ENCODE assay signal across 22 cellular contexts in the genomic region with DNA sequence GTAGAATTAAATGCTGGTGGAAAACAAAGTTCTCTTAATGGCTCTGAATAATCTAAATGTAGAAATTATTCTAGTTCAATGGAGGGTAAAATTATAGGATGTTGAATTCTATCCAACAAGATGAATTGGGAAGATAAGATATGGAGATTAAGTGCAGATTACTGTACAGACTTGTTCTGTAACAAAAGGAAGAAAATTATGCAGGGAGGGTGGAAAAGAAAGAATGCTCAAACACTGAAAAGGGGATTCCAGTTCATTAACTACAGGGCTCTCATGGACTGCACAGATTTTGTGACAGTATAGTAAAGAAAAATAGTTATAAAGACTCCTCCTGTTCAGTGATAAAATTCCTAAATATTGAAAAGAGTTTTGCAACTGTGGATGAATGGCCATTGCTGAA.
DNase-seq lines count a peak whose midpoint lies in the region; FAIRE-seq and TF ChIP-seq lines count a peak whose summit lies in the region.
"Had no signal": no experiment of that assay in that cellular context is flagged by ENCODE, and none has a peak within 500 bp of the region (broad histone marks: within the 10 kb centered on the region; RNA-seq: fewer than 3 reads in every experiment).

No MANE protein-coding gene starts in this region.

- TF ChIP-seq CTCF in astrocyte (IDR thresholded peaks at IDR 0.05; ENCODE audit: insufficient read depth, low read depth, low read length) (no peak), neural cell (IDR thresholded peaks at IDR 0.05; ENCODE audit: poor library complexity, severe bottlenecking) (no peak)

- H3K36me3 Mint-ChIP-seq in astrocyte (ENCODE audit: low read depth, unreplicated experiment): no peaks in the 10 kb centered on the region
- H3K36me3 Mint-ChIP-seq: CD4-positive, alpha-beta memory T cell had no signal

- H3K79me2 ChIP-seq in astrocyte (ENCODE audit: insufficient read depth, low read length): no peaks in the 10 kb centered on the region
- no peaks in the 10 kb centered on the region for H3K79me2 ChIP-seq in neural cell (replicated peaks; ENCODE audit: insufficient read depth, low read length)

- no peak overlapping the region for H3K27ac Mint-ChIP-seq in astrocyte (ENCODE audit: unreplicated experiment)
- H3K27ac Mint-ChIP-seq: CD4-positive, alpha-beta memory T cell; H9; HFFc6 had no signal

- H3K9me3 Mint-ChIP-seq in astrocyte (ENCODE audit: unreplicated experiment): no peaks in the 10 kb centered on the region
- H3K9me3 Mint-ChIP-seq: H9, HFFc6 had no signal

- no peak for FAIRE-seq in astrocyte (lab: Jason Lieb, UNC)
- FAIRE-seq: A549, G401.6, GM12892, H1 had no signal

- no peak overlapping the region for H3K23ac ChIP-seq in mesenchymal stem cell (ENCODE audit: low read length in 2 of 2)

- no peak overlapping the region for H3K4me3 Mint-ChIP-seq in astrocyte (ENCODE audit: unreplicated experiment)
- H3K4me3 Mint-ChIP-seq: CD4-positive, alpha-beta memory T cell; H9; HFFc6 had no signal

- no peak overlapping the region for H2AK5ac ChIP-seq in mesenchymal stem cell (ENCODE audit: low read length, severe bottlenecking)

- H3K27me3 Mint-ChIP-seq in astrocyte (ENCODE audit: low read depth, unreplicated experiment): no peaks in the 10 kb centered on the region
- H3K27me3 Mint-ChIP-seq: CD4-positive, alpha-beta memory T cell had no signal

- H4K20me1 ChIP-seq in astrocyte (ENCODE audit: insufficient read depth, low read length): no peaks in the 10 kb centered on the region
- no peaks in the 10 kb centered on the region for H4K20me1 ChIP-seq in neural cell (ENCODE audit: insufficient read depth)

- TF ChIP-seq EP300 in neural cell (conservative IDR thresholded peaks at IDR 0.05; ENCODE audit: poor library complexity, severe bottlenecking): no peak

- H3K9ac ChIP-seq in astrocyte (ENCODE audit: low read length) (no peak overlapping the region), neural cell (ENCODE audit: low read length) (no peak overlapping the region), mesenchymal stem cell (ENCODE audit: low read length) (no peak overlapping the region)
- H3K9ac ChIP-seq: GM23248 had no signal

- DNase-seq in NCI-H1105 treated with DMSO at 0.1 percent for 48 hours (lab: John Stamatoyannopoulos, UW) (peak; percentile 3), NCI-H1105 (lab: John Stamatoyannopoulos, UW) (no peak), astrocyte (ENCODE audit: low read depth) (peak; percentile 4), NCI-H146 treated with DMSO at 0.1 percent for 48 hours (lab: John Stamatoyannopoulos, UW; ENCODE audit: unreplicated experiment) (no peak), mesenchymal stem cell (no peak), H7 (no peak), NCI-H2107 (lab: John Stamatoyannopoulos, UW) (no peak)
- DNase-seq: 8988T; C1 segment of cervical spinal cord; Calu3; CD4-positive, alpha-beta memory T cell; COR-L47; DMS153; DND-41; GM23248; H9; HFFc6 had no signal

- H3K79me1 ChIP-seq in mesenchymal stem cell (replicated peaks; ENCODE audit: low read length, poor library complexity, severe bottlenecking): no peaks in the 10 kb centered on the region

- no peak overlapping the region for H2BK5ac ChIP-seq in mesenchymal stem cell (ENCODE audit: low read depth, low read length, poor library complexity, severe bottlenecking)

- H3K27ac ChIP-seq in astrocyte (ENCODE audit: low read depth, low read length) (no peak overlapping the region), neural cell (ENCODE audit: low read length) (no peak overlapping the region), mesenchymal stem cell (ENCODE audit: low read length, poor library complexity, severe bottlenecking) (no peak overlapping the region)
- H3K27ac ChIP-seq: A549, GM23248 had no signal

- H2BK120ac ChIP-seq in mesenchymal stem cell (ENCODE audit: low read depth, low read length): no peak overlapping the region

- peaks cover 8% of the 10 kb centered on the region for H3K4me1 Mint-ChIP-seq in astrocyte (ENCODE audit: low read depth, unreplicated experiment)
- H3K4me1 Mint-ChIP-seq: CD4-positive, alpha-beta memory T cell had no signal

- no peak overlapping the region for H4K91ac ChIP-seq in mesenchymal stem cell (ENCODE audit: low read length)

- H3K18ac ChIP-seq in mesenchymal stem cell (ENCODE audit: low read depth in 1 of 2, low read length in 2 of 2): no peak overlapping the region

- no peaks in the 10 kb centered on the region for H3F3A ChIP-seq in neural cell (ENCODE audit: insufficient read depth, low read length, poor library complexity, severe bottlenecking)

- H3K4me3 ChIP-seq in astrocyte (ENCODE audit: insufficient read depth, low read depth, low read length) (no peak overlapping the region), neural cell (ENCODE audit: low read length) (no peak overlapping the region), mesenchymal stem cell (ENCODE audit: insufficient read depth in 1 of 2, low read depth in 1 of 2, low read length in 2 of 2) (no peak overlapping the region), H7 (ENCODE audit: insufficient read depth, low read depth, low read length) (no peak overlapping the region)
- H3K4me3 ChIP-seq: A549, GM23248 had no signal

- no peak overlapping the region for H4K8ac ChIP-seq in mesenchymal stem cell (ENCODE audit: low read length)

- no peak overlapping the region for H3K14ac ChIP-seq in mesenchymal stem cell (ENCODE audit: low read length in 2 of 2)

- H2BK15ac ChIP-seq in mesenchymal stem cell (ENCODE audit: low read depth, poor library complexity, severe bottlenecking): no peak overlapping the region

- H3K4ac ChIP-seq in mesenchymal stem cell (ENCODE audit: low read depth in 1 of 2, low read length in 2 of 2): no peak overlapping the region

- no peak overlapping the region for H2BK12ac ChIP-seq in mesenchymal stem cell (ENCODE audit: low read length in 2 of 2)

- peaks cover 7% of the 10 kb centered on the region for H3K4me1 ChIP-seq in astrocyte (ENCODE audit: insufficient read depth, low read length)
- H3K4me1 ChIP-seq in mesenchymal stem cell (ENCODE audit: control insufficient read depth, insufficient read depth, low read depth, low read length): no peaks in the 10 kb centered on the region
- H3K4me1 ChIP-seq: A549 had no signal

- H3K9me3 ChIP-seq in astrocyte (ENCODE audit: insufficient read depth, low read depth, low read length): no peaks in the 10 kb centered on the region
- H3K9me3 ChIP-seq in neural cell (ENCODE audit: low read length): no peaks in the 10 kb centered on the region
- no peaks in the 10 kb centered on the region for H3K9me3 ChIP-seq in mesenchymal stem cell (ENCODE audit: control insufficient read depth, low read length)
- H3K9me3 ChIP-seq: A549 had no signal

- TF ChIP-seq RAD21 in neural cell (conservative IDR thresholded peaks at IDR 0.05): no peak

- H2AFZ ChIP-seq in astrocyte (ENCODE audit: low read depth, low read length): no peak overlapping the region
- H2AFZ ChIP-seq in neural cell (ENCODE audit: low read depth, low read length): no peak overlapping the region
- H2AFZ ChIP-seq in mesenchymal stem cell (ENCODE audit: low read depth, low read length): no peak overlapping the region
- H2AFZ ChIP-seq: GM23248 had no signal

- H3K9me2 ChIP-seq in neural cell (ENCODE audit: insufficient read depth, low read length): no peaks in the 10 kb centered on the region

- H3K36me3 ChIP-seq in astrocyte (ENCODE audit: insufficient read depth, low read length) (no peaks in the 10 kb centered on the region), neural cell (ENCODE audit: insufficient read depth, low read length) (no peaks in the 10 kb centered on the region), mesenchymal stem cell (ENCODE audit: control insufficient read depth in 1 of 2, insufficient read depth in 2 of 2, low read depth in 1 of 2, low read length in 2 of 2) (no peaks in the 10 kb centered on the region), H7 (replicated peaks; ENCODE audit: control insufficient read depth, insufficient read depth, low read length) (no peaks in the 10 kb centered on the region)

- no peaks in the 10 kb centered on the region for H3K27me3 ChIP-seq in astrocyte (ENCODE audit: insufficient read depth, low read length)
- H3K27me3 ChIP-seq in neural cell (ENCODE audit: insufficient read depth, low read depth, low read length): no peaks in the 10 kb centered on the region
- no peaks in the 10 kb centered on the region for H3K27me3 ChIP-seq in mesenchymal stem cell (ENCODE audit: control insufficient read depth in 1 of 2, insufficient read depth in 1 of 2, low read length in 2 of 2)
- H3K27me3 ChIP-seq in H7 (ENCODE audit: control insufficient read depth, insufficient read depth, low read length): no peaks in the 10 kb centered on the region

- H3K4me2 ChIP-seq in astrocyte (ENCODE audit: low read length) (no peak overlapping the region), neural cell (ENCODE audit: low read length) (no peak overlapping the region), mesenchymal stem cell (ENCODE audit: low read length, poor library complexity, severe bottlenecking) (no peak overlapping the region)
- H3K4me2 ChIP-seq: A549 had no signal

TF ChIP-seq in neural cell, 6 proteins besides CTCF, POLR2A, EP300 and RAD21 (continues in another document):
- no peak for TF ChIP-seq MXI1 (conservative IDR thresholded peaks at IDR 0.05; ENCODE audit: poor library complexity, severe bottlenecking)
- no peak for TF ChIP-seq REST (IDR thresholded peaks at IDR 0.05; ENCODE audit: borderline replicate concordance)
- peak; percentile 33 for TF ChIP-seq POLR2AphosphoS5 (IDR thresholded peaks at IDR 0.05)
- no peak for TF ChIP-seq TAF1 (IDR thresholded peaks at IDR 0.05; ENCODE audit: low read depth)

Comparison
In these comparisons a context has a peak if more than half of its experiments do, and no peak if none do; other contexts are left out.
1. DNase-seq: peak in NCI-H1105 treated with DMSO at 0.1 percent for 48 hours (single experiment) and astrocyte (single experiment); none in NCI-H1105 (single experiment), NCI-H146 treated with DMSO at 0.1 percent for 48 hours (single experiment), mesenchymal stem cell (single experiment), H7 (single experiment) and NCI-H2107 (single experiment).